12 cellular contexts compared by ENCODE assay signal in genomic region chr7:96388620-96389383, GRCh38.
DNase-seq lines count a peak whose midpoint lies in the region; ATAC-seq and TF ChIP-seq lines count a peak whose summit lies in the region.
"Had no signal": no experiment of that assay in that cellular context is flagged by ENCODE, and none has a peak within 500 bp of the region (broad histone marks: within the 10 kb centered on the region; RNA-seq: fewer than 3 reads in every experiment).

No MANE protein-coding gene starts in this region.

- no peak for TF ChIP-seq CTCF in foreskin fibroblast (IDR thresholded peaks at IDR 0.05; ENCODE audit: low read depth, low read length)

- ATAC-seq in GM21717 (IDR thresholded peaks at IDR 0.05; ENCODE audit: unreplicated experiment) (no peak), GM18520 (IDR thresholded peaks at IDR 0.05; ENCODE audit: unreplicated experiment) (no peak), GM21447 (IDR thresholded peaks at IDR 0.05; ENCODE audit: unreplicated experiment) (no peak)

- peak; percentile 74 for DNase-seq in EH (ENCODE audit: low read depth)
- peak; percentile 13 for DNase-seq in T1000 (lab: John Stamatoyannopoulos, UW)
- DNase-seq in foreskin fibroblast, result peak; percentile 53 to 66
- peak; percentile 81 for DNase-seq in non-pigmented ciliary epithelial cell (ENCODE audit: low read depth)
- DNase-seq in activated T-cell treated with anti-CD3 and anti-CD28 coated beads, Interleukin-2, amount 50 U/mL, for 1 hour, result no peak
- DNase-seq: activated naive CD4-positive, alpha-beta T cell treated with anti-CD3 and anti-CD28 coated beads, Interleukin-2, amount 10 ng/mL, durations not matched to agents 7 days and 5 days; DMS153; NCI-H2107 had no signal

- no peak overlapping the region for H3K4me3 ChIP-seq in foreskin fibroblast (ENCODE audit: low read depth in 1 of 2, low read length in 2 of 2)
- H3K4me3 ChIP-seq: vagina had no signal
